Comparison of ENCODE assay signal across 8 cellular contexts in genomic region chr9:122904466-122904822, GRCh38. TPM values are rescaled to one million over a fixed set of nuclear protein-coding genes. Genes with fewer than 3 reads are reported as not detected.
DNase-seq lines count a peak whose midpoint lies in the region; ATAC-seq and TF ChIP-seq lines count a peak whose summit lies in the region.

No MANE protein-coding gene starts in this region.

- peak; percentile 66 for DNase-seq in DMS53 (lab: John Stamatoyannopoulos, UW)
- no peak for DNase-seq in coronary artery (ENCODE audit: low spot score)
- DNase-seq in lower leg skin (ENCODE audit: low spot score in 2 of 2): no peak
- DNase-seq in stimulated activated naive CD4-positive, alpha-beta T cell treated with Interleukin-2 at 50 U/mL for 16 hours (lab: John Stamatoyannopoulos, UW): peak; percentile 27
- no peak for DNase-seq in mesenteric fat pad (ENCODE audit: low spot score)

- TF ChIP-seq CTCF in coronary artery (IDR thresholded peaks at IDR 0.05): no peak
- TF ChIP-seq CTCF in lower leg skin (IDR thresholded peaks at IDR 0.05): no peak

- peak overlapping the region; percentile 96 to 97 for H3K27ac ChIP-seq in coronary artery

- ATAC-seq in GM19455 (IDR thresholded peaks at IDR 0.05; ENCODE audit: unreplicated experiment) (peak; percentile 23), HG03460 (IDR thresholded peaks at IDR 0.05; ENCODE audit: unreplicated experiment) (peak; percentile 28), SK-N-SH treated with all-trans-retinoic acid at 6 μM for 48 hours (peak; percentile 66)

- intact Hi-C loops in lower leg skin (cut with DNase I; ENCODE audit: low total_unique reads): no loop called here

- 0% methylated on average over 8 of the region's 8 CpGs for WGBS in lower leg skin, 2 donors

- TF ChIP-seq POLR2A in lower leg skin (IDR thresholded peaks at IDR 0.05): no peak

- H3K4me3 ChIP-seq in coronary artery: peak overlapping the region; percentile 89
- peak overlapping the region; percentile 95 for H3K4me3 ChIP-seq in lower leg skin (ENCODE audit: low read depth, poor library complexity, severe bottlenecking)

TF ChIP-seq in SK-N-SH treated with all-trans-retinoic acid at 6 μM for 48 hours, 23 proteins besides CTCF, POLR2A, EP300 and RAD21:
- TF ChIP-seq ISL1 (CRISPR knock-in tag; IDR thresholded peaks at IDR 0.05): no peak
- no peak for TF ChIP-seq CSDC2 (CRISPR knock-in tag; IDR thresholded peaks at IDR 0.05)
- TF ChIP-seq GLIS3 (CRISPR knock-in tag; IDR thresholded peaks at IDR 0.05): no peak
- TF ChIP-seq BACH2 (CRISPR knock-in tag; IDR thresholded peaks at IDR 0.05; ENCODE audit: borderline replicate concordance): no peak
- no peak for TF ChIP-seq TCF4 (CRISPR knock-in tag; IDR thresholded peaks at IDR 0.05; ENCODE audit: borderline replicate concordance)
- TF ChIP-seq ZNF565 (CRISPR knock-in tag; conservative IDR thresholded peaks at IDR 0.05; ENCODE audit: low read depth): no peak
- TF ChIP-seq ZFP3 (CRISPR knock-in tag; IDR thresholded peaks at IDR 0.05): no peak
- no peak for TF ChIP-seq PATZ1 (CRISPR knock-in tag; IDR thresholded peaks at IDR 0.05; ENCODE audit: borderline replicate concordance)
- no peak for TF ChIP-seq ZNF70 (CRISPR knock-in tag; IDR thresholded peaks at IDR 0.05)
- TF ChIP-seq ARNTL (CRISPR knock-in tag; IDR thresholded peaks at IDR 0.05; ENCODE audit: borderline replicate concordance, low read depth): no peak
- no peak for TF ChIP-seq CSRNP3 (CRISPR knock-in tag; IDR thresholded peaks at IDR 0.05)
- no peak for TF ChIP-seq TSHZ2 (CRISPR knock-in tag; IDR thresholded peaks at IDR 0.05)
- no peak for TF ChIP-seq POU6F1 (CRISPR knock-in tag; IDR thresholded peaks at IDR 0.05; ENCODE audit: borderline replicate concordance, low read depth)
- no peak for TF ChIP-seq ESRRG (CRISPR knock-in tag; IDR thresholded peaks at IDR 0.05)
- TF ChIP-seq OSR1 (CRISPR knock-in tag; IDR thresholded peaks at IDR 0.05): no peak

RNA-seq across cellular contexts. Expression of gene RC3H2, which starts 0.7 kb away (rescaled TPM):
- 10 to 100 TPM; 24.2 to 30.9 (median 27.1) TPM for total RNA-seq in lower leg skin
- total RNA-seq in mesenteric fat pad: 40.0 TPM

RNA-seq across cellular contexts. Expression of gene ZBTB6, which starts 8.7 kb away (rescaled TPM):
- 1 to 10 TPM; 6.9 to 9.6 (median 8.3) TPM for total RNA-seq in lower leg skin
- total RNA-seq in mesenteric fat pad: 4.8 TPM

RNA-seq across cellular contexts. Expression of gene ZBTB26, which starts 26.9 kb away (rescaled TPM):
- total RNA-seq in lower leg skin (1 to 10 TPM; 2.0 to 5.9 (median 4.8) TPM), mesenteric fat pad (2.9 TPM)

RNA-seq across cellular contexts. Expression of gene RABGAP1, which starts 36.4 kb away (rescaled TPM):
- 10 to 100 TPM; 36.7 to 52.1 (median 45.4) TPM for total RNA-seq in lower leg skin
- total RNA-seq in mesenteric fat pad: 39.4 TPM

Comparison
In these comparisons a context has a peak if more than half of its experiments do, and no peak if none do; other contexts are left out.
1. DNase-seq: peak in DMS53 (single experiment) and stimulated activated naive CD4-positive, alpha-beta T cell treated with Interleukin-2 at 50 U/mL for 16 hours (single experiment); none in coronary artery (single experiment), lower leg skin (0 of 2) and mesenteric fat pad (single experiment).
2. Peak in every context shown above with its lines, with median percentiles within 50 percentile points of each other: ATAC-seq.